15 cellular contexts compared by ENCODE assay signal in genomic region chr1:111727056-111727455, GRCh38. TPM values are rescaled to one million over a fixed set of nuclear protein-coding genes. Genes with fewer than 3 reads are reported as not detected.
DNase-seq lines count a peak whose midpoint lies in the region; ATAC-seq and TF ChIP-seq lines count a peak whose summit lies in the region.
"Had no signal": no experiment of that assay in that cellular context is flagged by ENCODE, and none has a peak within 500 bp of the region (broad histone marks: within the 10 kb centered on the region; RNA-seq: fewer than 3 reads in every experiment).

No MANE protein-coding gene starts in this region.

- H3K36me3 ChIP-seq in left ventricle myocardium inferior (peaks cover 32% of the 10 kb centered on the region), endodermal cell (ENCODE audit: control insufficient read depth, insufficient read depth, low read length) (no peaks in the 10 kb centered on the region)
- H3K36me3 ChIP-seq: BE2C had no signal

- DNase-seq in left ventricle myocardium inferior (no peak), right cardiac atrium (no peak), endodermal cell (peak; percentile 29), nephron progenitor cell (no peak)
- DNase-seq: BE2C, EL, GF-D8, Kasumi-1, NCI-H1694, NCI-H446, NCI-H526, OCI-M1 had no signal

- peak overlapping the region; percentile 46 for H3K27ac ChIP-seq in left ventricle myocardium inferior (replicated peaks)
- H3K27ac ChIP-seq in right cardiac atrium (ENCODE audit: low read length) = no peak overlapping the region
- H3K27ac ChIP-seq in endodermal cell (ENCODE audit: low read depth, low read length) = no peak overlapping the region

- 85% methylated on average over 18 of the region's 18 CpGs for WGBS in right cardiac atrium
- WGBS in endodermal cell (ENCODE audit: insufficient coverage in 1 of 2, insufficient read length in 1 of 2), 2 experiments = 86% methylated on average over 8 to 18 of the region's 18 CpGs

- H3K4me3 ChIP-seq in left ventricle myocardium inferior (no peak overlapping the region), right cardiac atrium (ENCODE audit: low read length) (no peak overlapping the region), endodermal cell (ENCODE audit: low read length) (no peak overlapping the region)

- H3K9me3 ChIP-seq in left ventricle myocardium inferior (replicated peaks) (no peaks in the 10 kb centered on the region), right cardiac atrium (ENCODE audit: control insufficient read depth, low read length) (no peaks in the 10 kb centered on the region), endodermal cell (ENCODE audit: control insufficient read depth, low read length) (no peaks in the 10 kb centered on the region)
- H3K9me3 ChIP-seq: BE2C had no signal

- H3K4me1 Mint-ChIP-seq in endodermal cell = peaks cover 7% of the 10 kb centered on the region
- peaks cover 71% of the 10 kb centered on the region for H3K4me1 Mint-ChIP-seq in nephron progenitor cell
- H3K4me1 Mint-ChIP-seq in activated T-helper 17 cell treated with anti-CD3 and anti-CD28 coated beads, Interleukin-2, amount 50 U/mL, for 72 hours = peaks cover 11% of the 10 kb centered on the region

- H3K27me3 ChIP-seq in left ventricle myocardium inferior (ENCODE audit: low read depth) (no peaks in the 10 kb centered on the region), right cardiac atrium (ENCODE audit: control insufficient read depth, insufficient read depth) (no peaks in the 10 kb centered on the region), endodermal cell (ENCODE audit: control insufficient read depth, insufficient read depth, low read length, poor library complexity, severe bottlenecking) (no peaks in the 10 kb centered on the region)
- H3K27me3 ChIP-seq: BE2C had no signal

- H3K4me3 Mint-ChIP-seq in endodermal cell = no peak overlapping the region
- peak overlapping the region; percentile 33 for H3K4me3 Mint-ChIP-seq in nephron progenitor cell
- no peak overlapping the region for H3K4me3 Mint-ChIP-seq in activated T-helper 17 cell treated with anti-CD3 and anti-CD28 coated beads, Interleukin-2, amount 50 U/mL, for 72 hours

- no peak overlapping the region for H3K27ac Mint-ChIP-seq in endodermal cell
- H3K27ac Mint-ChIP-seq in nephron progenitor cell = no peak overlapping the region
- no peak overlapping the region for H3K27ac Mint-ChIP-seq in activated T-helper 17 cell treated with anti-CD3 and anti-CD28 coated beads, Interleukin-2, amount 50 U/mL, for 72 hours

- H3K36me3 Mint-ChIP-seq in endodermal cell (ENCODE audit: low read depth) = no peaks in the 10 kb centered on the region
- peaks cover 5% of the 10 kb centered on the region for H3K36me3 Mint-ChIP-seq in nephron progenitor cell (ENCODE audit: low read depth)
- no peaks in the 10 kb centered on the region for H3K36me3 Mint-ChIP-seq in activated T-helper 17 cell treated with anti-CD3 and anti-CD28 coated beads, Interleukin-2, amount 50 U/mL, for 72 hours (ENCODE audit: low read depth)

- H3K4me1 ChIP-seq in left ventricle myocardium inferior (peaks cover 98% of the 10 kb centered on the region), right cardiac atrium (ENCODE audit: control insufficient read depth, insufficient read depth, low read length) (peaks cover 29% of the 10 kb centered on the region), endodermal cell (ENCODE audit: control insufficient read depth, insufficient read depth, low read length) (peaks cover 5% of the 10 kb centered on the region)
- H3K4me1 ChIP-seq: BE2C had no signal

- no peak for ATAC-seq in right cardiac atrium
- ATAC-seq in GM21529 (IDR thresholded peaks at IDR 0.05; ENCODE audit: unreplicated experiment) = no peak
- no peak for ATAC-seq in activated T-helper 17 cell treated with anti-CD3 and anti-CD28 coated beads, Interleukin-2, amount 50 U/mL, for 72 hours (replicated peaks)
- no peak for ATAC-seq in HG02885 (IDR thresholded peaks at IDR 0.05; ENCODE audit: poor library complexity, unreplicated experiment)

- H3K9me3 Mint-ChIP-seq in endodermal cell (no peaks in the 10 kb centered on the region), nephron progenitor cell (no peaks in the 10 kb centered on the region)
- no peaks in the 10 kb centered on the region for H3K9me3 Mint-ChIP-seq in activated T-helper 17 cell treated with anti-CD3 and anti-CD28 coated beads, Interleukin-2, amount 50 U/mL, for 72 hours

- intact Hi-C loops in left ventricle myocardium inferior (cut with micrococcal nuclease) = no loop called here
- intact Hi-C loops in right cardiac atrium (cut with DNase I) = no loop called here

- TF ChIP-seq CTCF in left ventricle myocardium inferior (IDR thresholded peaks at IDR 0.05; ENCODE audit: borderline replicate concordance) (no peak), endodermal cell (conservative IDR thresholded peaks at IDR 0.05) (no peak), nephron progenitor cell (IDR thresholded peaks at IDR 0.05) (no peak)

- H3K9ac ChIP-seq in endodermal cell (ENCODE audit: extremely low read depth, low read length, poor library complexity, severe bottlenecking) = no peak overlapping the region

- H3K27me3 Mint-ChIP-seq in endodermal cell (ENCODE audit: insufficient read depth) (no peaks in the 10 kb centered on the region), nephron progenitor cell (ENCODE audit: low read depth, poor library complexity) (peaks cover 3% of the 10 kb centered on the region)
- no peaks in the 10 kb centered on the region for H3K27me3 Mint-ChIP-seq in activated T-helper 17 cell treated with anti-CD3 and anti-CD28 coated beads, Interleukin-2, amount 50 U/mL, for 72 hours

RNA-seq across cellular contexts. Expression of gene INKA2, which starts 12.1 kb away (rescaled TPM):
- total RNA-seq in left ventricle myocardium inferior (24.3 TPM), right cardiac atrium (10 to 100 TPM; 18.9 to 46.2 (median 26.9) TPM), endodermal cell (1 to 10 TPM; 1.4 to 1.9 TPM)
- polyA plus RNA-seq in right cardiac atrium = 14.3 TPM
- polyA plus RNA-seq in endodermal cell (2013, experiment 1 of 2) = 3.3 TPM
- polyA plus RNA-seq in endodermal cell (2013, experiment 2 of 2) = 3.4 TPM
- total RNA-seq in activated T-helper 17 cell treated with anti-CD3 and anti-CD28 coated beads, Interleukin-2, amount 50 U/mL, for 72 hours = 1 to 10 TPM; 2.0 to 3.8 TPM

RNA-seq across cellular contexts. Expression of gene DDX20, which starts 28.6 kb away (rescaled TPM):
- total RNA-seq in left ventricle myocardium inferior (5.9 TPM), right cardiac atrium (1 to 10 TPM; 5.5 to 7.7 (median 6.7) TPM), endodermal cell (10 to 100 TPM; 19.4 to 19.8 TPM)
- polyA plus RNA-seq in right cardiac atrium = 3.4 TPM
- 18.2 TPM for polyA plus RNA-seq in endodermal cell (2013, experiment 1 of 2)
- polyA plus RNA-seq in endodermal cell (2013, experiment 2 of 2) = 16.6 TPM
- total RNA-seq in activated T-helper 17 cell treated with anti-CD3 and anti-CD28 coated beads, Interleukin-2, amount 50 U/mL, for 72 hours = 10 to 100 TPM in 1 of 2 donors, 1 to 10 TPM in 1; 9.0 to 22.5 TPM
